ENCODE assay signal across 9 cellular contexts in the genomic region with DNA sequence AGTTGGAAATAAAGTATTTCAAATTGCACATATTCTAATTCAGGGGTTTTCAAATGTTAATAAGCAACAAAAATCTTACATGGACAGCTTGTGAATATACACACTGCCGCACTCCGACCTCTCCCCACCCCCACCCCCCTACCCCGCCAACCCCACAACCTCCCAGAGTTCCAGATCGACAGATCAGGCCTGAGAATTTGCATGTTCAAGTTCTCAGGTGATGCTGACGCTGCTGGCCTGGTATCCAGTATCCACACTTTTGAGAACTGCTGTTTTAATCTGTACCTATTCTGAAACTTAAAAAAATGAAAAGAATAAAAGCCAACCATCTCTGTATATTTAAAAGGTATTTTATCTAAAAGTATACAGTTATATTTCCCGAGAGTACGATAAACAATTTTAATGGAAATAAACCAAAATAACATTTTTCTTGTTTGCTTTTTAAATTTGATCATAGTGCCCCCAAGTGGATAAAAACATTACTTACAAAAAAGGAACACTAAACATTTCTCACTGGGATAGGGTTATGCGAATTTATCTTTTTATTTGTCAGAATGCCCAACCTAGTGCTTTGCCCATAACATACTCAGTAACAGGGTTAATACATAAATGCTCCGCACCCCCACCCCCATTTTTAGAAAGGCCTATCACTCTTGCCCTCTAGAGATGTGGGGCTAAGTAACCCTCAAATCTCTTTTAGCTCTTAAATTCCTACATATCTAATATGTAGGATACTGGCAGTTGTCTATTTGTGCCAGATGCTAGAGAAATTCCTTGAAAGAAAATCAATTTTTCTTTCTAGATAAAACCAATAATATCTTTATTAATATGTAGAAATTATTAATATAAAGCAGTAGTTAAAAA.
A peak's percentile ranks its signal among the peaks of the same experiment; 100 is the strongest.
DNase-seq lines count a peak whose midpoint lies in the region; ATAC-seq, FAIRE-seq and TF ChIP-seq lines count a peak whose summit lies in the region.
"Had no signal": no experiment of that assay in that cellular context is flagged by ENCODE, and none has a peak within 500 bp of the region (broad histone marks: within the 10 kb centered on the region; RNA-seq: fewer than 3 reads in every experiment).

No MANE protein-coding gene starts in this region.

- no peak overlapping the region for H3K18ac ChIP-seq in H1 (ENCODE audit: extremely low read depth, low read length)

- POLR2A ChIA-PET in H1 (lab: Charles Lee; ENCODE audit: partially characterized antibody), result interaction anchor here (0.9 kb wide), 1 partner anchor 314 kb away, joined by 3 read pairs; no protein-coding TSS in a partner anchor

- H3K79me2 ChIP-seq in MM.1S (ENCODE audit: low read length) (no peaks in the 10 kb centered on the region), H1 (ENCODE audit: control insufficient read depth in 1 of 2, insufficient read depth in 2 of 2, low read length in 2 of 2) (no peaks in the 10 kb centered on the region)

- H3K27me3 ChIP-seq in MM.1S (replicated peaks; ENCODE audit: insufficient read depth, low read length) (no peaks in the 10 kb centered on the region), H1 (replicated peaks in 1 of 4; ENCODE audit: control insufficient read depth in 3 of 4, extremely low read depth in 1 of 4, insufficient read depth in 3 of 4, low read length in 3 of 4) (no peaks in the 10 kb centered on the region), pancreas (no peaks in the 10 kb centered on the region)

- no peak overlapping the region for H3K14ac ChIP-seq in H1 (ENCODE audit: insufficient read length)

- no peaks in the 10 kb centered on the region for H3K9me2 ChIP-seq in MM.1S (replicated peaks; ENCODE audit: insufficient read depth, low read length)

- no peak for TF ChIP-seq POLR2A in H1 (IDR thresholded peaks at IDR 0.05; ENCODE audit: control extremely low read depth in 1 of 2, low read depth in 2 of 2, low read length in 2 of 2)

- intact Hi-C loops in pancreas (cut with DNase I), result loop anchor here in 1 of 3 donors (10.0 kb wide), 1 partner anchor 318 kb away; no protein-coding TSS in a partner anchor

- no peak overlapping the region for H4K5ac ChIP-seq in H1 (ENCODE audit: insufficient read length, low read depth, low read length)

- H3K79me1 ChIP-seq in H1 (ENCODE audit: low read depth, low read length), result no peaks in the 10 kb centered on the region

- CTCF ChIA-PET in H1 (lab: Charles Lee; ENCODE audit: partially characterized antibody), result interaction anchor here (0.5 to 8.3 kb wide), 37 partner anchors 10 to 439 kb away, joined by 3 to 88 read pairs (median 3); no protein-coding TSS in a partner anchor

- H2BK15ac ChIP-seq in H1 (ENCODE audit: low read length), result no peak overlapping the region

- no peak overlapping the region for H2BK20ac ChIP-seq in H1 (ENCODE audit: low read length)

- 16% methylated on average over 9 of the region's 9 CpGs; no CpG with 5 or more reads in 1 of the 2 experiments for WGBS in H1 (ENCODE audit: extremely low coverage in 1 of 2, insufficient coverage in 1 of 2, insufficient read length in 1 of 2, insufficient replicate concordance in 2 of 2, low coverage in 1 of 2, low lambda C conversion rate in 2 of 2, missing lambda C conversion rate in 1 of 2), 2 experiments
- WGBS in pancreas, 2 donors, result 37 to 43% methylated on average over 9 of the region's 9 CpGs

- H3K4ac ChIP-seq in H1 (replicated peaks; ENCODE audit: insufficient read length, low read depth, low read length), result no peak overlapping the region

- TF ChIP-seq EP300 in H1 (IDR thresholded peaks at IDR 0.05; ENCODE audit: borderline replicate concordance in 1 of 2, low read depth in 2 of 2, low read length in 2 of 2), result no peak

- peak in 1 of 4 donors; percentile 47 for ATAC-seq in pancreas
- ATAC-seq in HG03025 (IDR thresholded peaks at IDR 0.05; ENCODE audit: low FRiP score, unreplicated experiment), result no peak
- no peak for ATAC-seq in activated naive CD4-positive, alpha-beta T cell treated with anti-CD3 and anti-CD28 coated beads, Interleukin-2, amount 50 U/mL, for 72 hours

- H3K4me1 ChIP-seq in MM.1S (ENCODE audit: low read length) (peaks cover 6% of the 10 kb centered on the region; the same call in 1 of the 2 replicates), H1 (replicated peaks in 1 of 4; ENCODE audit: control insufficient read depth in 3 of 4, insufficient read depth in 4 of 4, low read length in 3 of 4) (no peaks in the 10 kb centered on the region; a peak in 1 of 7 replicates), pancreas (no peaks in the 10 kb centered on the region)

- H3K27ac ChIP-seq in MM.1S (ENCODE audit: low read length) (no peak overlapping the region), H1 (ENCODE audit: low read depth, low read length) (no peak overlapping the region), pancreas (no peak overlapping the region)

- H2BK120ac ChIP-seq in H1 (replicated peaks; ENCODE audit: low read depth, low read length), result no peak overlapping the region

- TF ChIP-seq RAD21 in H1 (IDR thresholded peaks at IDR 0.05 in 1 of 2, conservative IDR thresholded peaks at IDR 0.05 in 1 of 2; ENCODE audit: low read depth in 2 of 2, low read length in 2 of 2), result peak in 1 of 2 experiments; percentile 51

- H4K20me1 ChIP-seq in MM.1S (ENCODE audit: insufficient read depth, low read length), result no peaks in the 10 kb centered on the region
- no peaks in the 10 kb centered on the region for H4K20me1 ChIP-seq in H1 (replicated peaks in 1 of 2; ENCODE audit: control insufficient read depth in 1 of 2, insufficient read depth in 2 of 2, low read length in 2 of 2)

- no peak overlapping the region for H3K9ac ChIP-seq in MM.1S (ENCODE audit: low read length)
- H3K9ac ChIP-seq in H1 (replicated peaks in 1 of 4; ENCODE audit: extremely low read depth in 1 of 4, low read depth in 3 of 4, low read length in 3 of 4), result no peak overlapping the region

- H4K8ac ChIP-seq in H1 (ENCODE audit: extremely low read depth, insufficient read depth, low read length), result no peak overlapping the region

- H3K36me3 Mint-ChIP-seq in activated naive CD4-positive, alpha-beta T cell treated with anti-CD3 and anti-CD28 coated beads, Interleukin-2, amount 50 U/mL, for 72 hours, result no peaks in the 10 kb centered on the region

- H3K36me3 ChIP-seq in MM.1S (replicated peaks; ENCODE audit: insufficient read depth, low read length), result no peaks in the 10 kb centered on the region
- H3K36me3 ChIP-seq in H1 (ENCODE audit: control insufficient read depth in 2 of 4, insufficient read depth in 4 of 4, low read length in 3 of 4), result no peaks in the 10 kb centered on the region
- H3K36me3 ChIP-seq in pancreas, result no peaks in the 10 kb centered on the region

- FAIRE-seq in H1 (lab: Jason Lieb, UNC) (peak; percentile 83), pancreas (lab: Jason Lieb, UNC) (peak; percentile 80)

- H3K27ac Mint-ChIP-seq in activated naive CD4-positive, alpha-beta T cell treated with anti-CD3 and anti-CD28 coated beads, Interleukin-2, amount 50 U/mL, for 72 hours, result no peak overlapping the region

- no peak overlapping the region for H2BK12ac ChIP-seq in H1 (ENCODE audit: low read depth, low read length)

- no peak overlapping the region for H2AK5ac ChIP-seq in H1 (ENCODE audit: low read depth, low read length)

- DNase-seq in NCI-H2081 (lab: John Stamatoyannopoulos, UW) (peak; percentile 24 to 32), NCI-H2081 treated with DMSO at 0.1 percent for 48 hours (lab: John Stamatoyannopoulos, UW) (no peak), MM.1S (peak; percentile 61), H1 (ENCODE audit: low read depth in 1 of 2, low spot score in 2 of 2) (no peak), pancreas (no peak), nucleus accumbens (lab: John Stamatoyannopoulos, UW) (no peak)
- no peak for DNase-seq in activated naive CD4-positive, alpha-beta T cell treated with anti-CD3 and anti-CD28 coated beads, Interleukin-2, amount 50 U/mL, for 72 hours (ENCODE audit: low spot score in 2 of 2)
- DNase-seq: C1 segment of cervical spinal cord had no signal

- H2BK5ac ChIP-seq in H1 (ENCODE audit: low read depth, low read length), result no peak overlapping the region

- H3K9me3 ChIP-seq in MM.1S (replicated peaks; ENCODE audit: insufficient read depth, low read length), result no peaks in the 10 kb centered on the region
- no peaks in the 10 kb centered on the region for H3K9me3 ChIP-seq in H1 (ENCODE audit: insufficient read depth in 2 of 2, low read depth in 1 of 2, low read length in 1 of 2)
- H3K9me3 ChIP-seq in pancreas, result no peaks in the 10 kb centered on the region

- peak; percentile 64 for TF ChIP-seq CTCF in MM.1S (IDR thresholded peaks at IDR 0.05; ENCODE audit: low read length)
- TF ChIP-seq CTCF in H1 (IDR thresholded peaks at IDR 0.05; ENCODE audit: control extremely low read depth in 1 of 3, insufficient read depth in 1 of 3, low read depth in 1 of 3, low read length in 3 of 3), result peak in 2 of 3 experiments; percentile 4 to 24; a peak in 2 of 4 replicates
- peak in 3 of 4 donors; percentile 10 to 24 (median 18) for TF ChIP-seq CTCF in pancreas (IDR thresholded peaks at IDR 0.05)

- no peak overlapping the region for H3K56ac ChIP-seq in H1 (replicated peaks; ENCODE audit: insufficient read length, low read depth, low read length)

- H3K23me2 ChIP-seq in H1 (ENCODE audit: low read depth, low read length), result no peaks in the 10 kb centered on the region

- no peak overlapping the region for H4K91ac ChIP-seq in H1 (replicated peaks; ENCODE audit: insufficient read length, low read length)

- no peak overlapping the region for H3K23ac ChIP-seq in H1 (ENCODE audit: insufficient read length)

- H3K4me3 ChIP-seq in MM.1S (ENCODE audit: low read length) (no peak overlapping the region), H1 (ENCODE audit: extremely low read depth in 1 of 4, insufficient read depth in 2 of 4, low read depth in 3 of 4, low read length in 4 of 4) (peak overlapping the region in 1 of 4 experiments; percentile 44; a peak in 1 of 8 replicates), pancreas (no peak overlapping the region)

- H3K4me2 ChIP-seq in MM.1S (ENCODE audit: low read depth, low read length) (peak overlapping the region; percentile 14; the same call in 1 of the 2 replicates), H1 (ENCODE audit: insufficient read depth in 1 of 2, low read depth in 2 of 2, low read length in 2 of 2) (no peak overlapping the region; a peak in 1 of 4 replicates)

- H3F3A ChIP-seq in MM.1S (ENCODE audit: insufficient read depth, low read length), result no peaks in the 10 kb centered on the region

- H2AFZ ChIP-seq in MM.1S (ENCODE audit: low read length) (no peak overlapping the region), H1 (ENCODE audit: low read length) (no peak overlapping the region)

- H3K9me3 Mint-ChIP-seq in activated naive CD4-positive, alpha-beta T cell treated with anti-CD3 and anti-CD28 coated beads, Interleukin-2, amount 50 U/mL, for 72 hours, result no peaks in the 10 kb centered on the region

TF ChIP-seq in H1, 55 proteins besides CTCF, POLR2A, EP300 and RAD21:
- TF ChIP-seq NRF1 (IDR thresholded peaks at IDR 0.05; ENCODE audit: low read depth, low read length), result no peak
- no peak for TF ChIP-seq SIN3A (conservative IDR thresholded peaks at IDR 0.05 in 1 of 2, IDR thresholded peaks at IDR 0.05 in 1 of 2; ENCODE audit: low read depth in 1 of 2, low read length in 2 of 2)
- no peak for TF ChIP-seq TBP (IDR thresholded peaks at IDR 0.05; ENCODE audit: low read depth, low read length)
- no peak for TF ChIP-seq CEBPB (IDR thresholded peaks at IDR 0.05; ENCODE audit: low read depth, low read length)

Comparison
In these comparisons a context has a peak if more than half of its experiments do, and no peak if none do; other contexts are left out.
1. DNase-seq: peak in NCI-H2081 (2 of 2) and MM.1S (single experiment); none in NCI-H2081 treated with DMSO at 0.1 percent for 48 hours (single experiment), H1 (0 of 2), pancreas (0 of 6), nucleus accumbens (0 of 56) and activated naive CD4-positive, alpha-beta T cell treated with anti-CD3 and anti-CD28 coated beads, Interleukin-2, amount 50 U/mL, for 72 hours (0 of 2).
2. CTCF ChIP-seq: peak in every context shown above with its lines; median percentile 64 in MM.1S; 18 in pancreas; 14 in H1.